28 cellular contexts compared by ENCODE assay signal in genomic region chr6:21462519-21462852, GRCh38.
"Had no signal": no experiment of that assay in that cellular context is flagged by ENCODE, and none has a peak within 500 bp of the region (broad histone marks: within the 10 kb centered on the region; RNA-seq: fewer than 3 reads in every experiment).

No MANE protein-coding gene starts in this region.

- H3K4me3 ChIP-seq: dorsolateral prefrontal cortex, gastrocnemius medialis, lung, pancreas, right atrium auricular region, smooth muscle cell, stomach, testis, tibial artery had no signal

- FAIRE-seq: colon, keratinocyte, pancreas had no signal

- H3K9me3 ChIP-seq: gastrocnemius medialis, pancreas, right atrium auricular region, stomach, testis, tibial artery had no signal

- H3K27ac ChIP-seq: dorsolateral prefrontal cortex, epithelial cell of prostate, gastrocnemius medialis, pancreas, right atrium auricular region, stomach, testis, tibial artery had no signal

- H3K36me3 ChIP-seq: gastrocnemius medialis, pancreas, right atrium auricular region, stomach, tibial artery had no signal

- DNase-seq: dorsolateral prefrontal cortex; effector CD8-positive, alpha-beta T cell; endodermal cell; foreskin fibroblast; gastrocnemius medialis; head of caudate nucleus; mesenchymal stem cell; naive thymus-derived CD8-positive, alpha-beta T cell; nephron progenitor cell; nucleus accumbens; pancreas; stimulated activated CD4-positive, alpha-beta T cell treated with anti-CD3 and anti-CD28 coated beads, Interleukin-12 subunit alpha, Interleukin-12 subunit beta, amount 100 ng/mL, for 4 hours; stimulated activated CD4-positive, alpha-beta T cell treated with anti-CD3 and anti-CD28 coated beads, Interleukin-1b, Interleukin-23, amount 100 ng/mL, for 48 hours; stimulated activated CD4-positive, alpha-beta T cell treated with anti-CD3 and anti-CD28 coated beads, Interleukin-4, amount 100 ng/mL, for 24 hours; stimulated activated naive CD4-positive, alpha-beta T cell treated with Interleukin-2 at 50 U/mL for 16 hours; stomach; testis; tibial artery had no signal

- H3K27me3 ChIP-seq: dorsolateral prefrontal cortex, gastrocnemius medialis, pancreas, right atrium auricular region, stomach, testis, tibial artery had no signal

- ATAC-seq: esophagus mucosa; gastrocnemius medialis; left lobe of liver; naive thymus-derived CD8-positive, alpha-beta T cell; pancreas; sciatic nerve; stimulated activated effector memory CD8-positive, alpha-beta T cell treated with anti-CD3 and anti-CD28 coated beads, Interleukin-12 subunit alpha, Interleukin-12 subunit beta, amount 100 ng/mL, for 72 hours had no signal

- H3K4me1 ChIP-seq: gastrocnemius medialis, pancreas, right atrium auricular region, stomach, tibial artery had no signal
